Comparison of ENCODE assay signal across 1 cellular context in the genomic region with DNA sequence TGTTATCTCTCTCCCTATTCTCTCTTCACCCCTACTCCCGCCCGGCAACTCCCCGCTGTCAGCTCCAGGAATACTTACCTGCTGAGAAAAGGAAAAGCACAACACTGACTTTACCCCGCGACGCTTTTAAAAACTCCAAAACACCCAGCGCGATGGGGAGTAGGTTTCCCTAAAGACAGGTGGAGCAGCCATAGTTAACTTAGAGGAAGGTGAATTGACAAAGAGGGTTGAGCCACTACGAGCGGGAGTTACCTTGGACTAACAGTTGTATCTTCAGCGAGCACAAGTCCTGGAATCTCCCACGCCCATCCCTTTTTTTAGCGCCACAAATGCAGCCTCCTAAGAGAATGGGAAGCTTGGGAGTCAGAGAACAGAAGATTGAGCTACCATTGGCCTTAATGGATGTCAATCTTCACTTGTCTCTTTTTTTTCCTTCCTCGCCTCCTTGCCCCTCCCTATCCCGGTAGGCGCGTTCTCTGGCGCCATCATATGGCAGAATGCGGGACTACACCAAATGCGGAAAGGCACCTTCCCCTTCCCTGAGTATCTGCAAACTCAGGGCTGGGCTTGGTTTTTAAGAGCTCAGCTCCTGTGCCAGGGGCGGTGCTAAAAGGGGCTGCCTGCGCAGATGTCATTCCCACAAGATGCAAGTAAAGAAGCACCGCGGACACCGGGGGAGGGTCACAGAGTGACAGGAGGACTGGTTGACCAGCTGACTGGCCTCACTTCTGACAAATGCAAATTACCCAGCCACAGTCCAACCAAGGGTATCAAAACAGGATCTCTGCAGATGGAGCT.
TF ChIP-seq lines count a peak whose summit lies in the region.
"Not testable (repeated sequence)": the region's sequence is repeated elsewhere in the genome, so short reads cannot be mapped to it uniquely, and the experiment has no call there.

No MANE protein-coding gene starts in this region.

TF ChIP-seq in HepG2, 621 proteins besides CTCF, POLR2A, EP300 and RAD21:
- TF ChIP-seq TEAD3 (CRISPR knock-in tag; optimal IDR thresholded peaks at IDR 0.05; ENCODE audit: borderline replicate concordance): peak; percentile 31
- TF ChIP-seq NFYB (CRISPR knock-in tag; IDR thresholded peaks at IDR 0.05): peak; percentile 78
- TF ChIP-seq NFYC (CRISPR knock-in tag; IDR thresholded peaks at IDR 0.05): peak; percentile 81
- TF ChIP-seq, protein P1, sequence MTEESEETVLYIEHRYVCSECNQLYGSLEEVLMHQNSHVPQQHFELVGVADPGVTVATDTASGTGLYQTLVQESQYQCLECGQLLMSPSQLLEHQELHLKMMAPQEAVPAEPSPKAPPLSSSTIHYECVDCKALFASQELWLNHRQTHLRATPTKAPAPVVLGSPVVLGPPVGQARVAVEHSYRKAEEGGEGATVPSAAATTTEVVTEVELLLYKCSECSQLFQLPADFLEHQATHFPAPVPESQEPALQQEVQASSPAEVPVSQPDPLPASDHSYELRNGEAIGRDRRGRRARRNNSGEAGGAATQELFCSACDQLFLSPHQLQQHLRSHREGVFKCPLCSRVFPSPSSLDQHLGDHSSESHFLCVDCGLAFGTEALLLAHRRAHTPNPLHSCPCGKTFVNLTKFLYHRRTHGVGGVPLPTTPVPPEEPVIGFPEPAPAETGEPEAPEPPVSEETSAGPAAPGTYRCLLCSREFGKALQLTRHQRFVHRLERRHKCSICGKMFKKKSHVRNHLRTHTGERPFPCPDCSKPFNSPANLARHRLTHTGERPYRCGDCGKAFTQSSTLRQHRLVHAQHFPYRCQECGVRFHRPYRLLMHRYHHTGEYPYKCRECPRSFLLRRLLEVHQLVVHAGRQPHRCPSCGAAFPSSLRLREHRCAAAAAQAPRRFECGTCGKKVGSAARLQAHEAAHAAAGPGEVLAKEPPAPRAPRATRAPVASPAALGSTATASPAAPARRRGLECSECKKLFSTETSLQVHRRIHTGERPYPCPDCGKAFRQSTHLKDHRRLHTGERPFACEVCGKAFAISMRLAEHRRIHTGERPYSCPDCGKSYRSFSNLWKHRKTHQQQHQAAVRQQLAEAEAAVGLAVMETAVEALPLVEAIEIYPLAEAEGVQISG (CRISPR knock-in tag; IDR thresholded peaks at IDR 0.05): 0 out of 2 replicates have a peak, but pooled peaks have one; percentile 22
- TF ChIP-seq XRCC5 (optimal IDR thresholded peaks at IDR 0.05; ENCODE audit: low read length): peak; percentile 61
- peak; percentile 87 for TF ChIP-seq SP2 (CRISPR knock-in tag; IDR thresholded peaks at IDR 0.05)
- TF ChIP-seq MAZ (IDR thresholded peaks at IDR 0.05; ENCODE audit: borderline replicate concordance, low read depth, low read length): peak; percentile 74; the same call in 1 of the 2 replicates
- not testable (repeated sequence) for TF ChIP-seq MAZ (CRISPR knock-in tag; IDR thresholded peaks at IDR 0.05; ENCODE audit: low read depth); GABPA (IDR thresholded peaks at IDR 0.05; ENCODE audit: low read depth, low read length); SOX6 (IDR thresholded peaks at IDR 0.05)
- peak; percentile 48; the same call in 1 of the 2 replicates for TF ChIP-seq ZMYM4 (CRISPR knock-in tag; IDR thresholded peaks at IDR 0.05)
- TF ChIP-seq, protein P2, sequence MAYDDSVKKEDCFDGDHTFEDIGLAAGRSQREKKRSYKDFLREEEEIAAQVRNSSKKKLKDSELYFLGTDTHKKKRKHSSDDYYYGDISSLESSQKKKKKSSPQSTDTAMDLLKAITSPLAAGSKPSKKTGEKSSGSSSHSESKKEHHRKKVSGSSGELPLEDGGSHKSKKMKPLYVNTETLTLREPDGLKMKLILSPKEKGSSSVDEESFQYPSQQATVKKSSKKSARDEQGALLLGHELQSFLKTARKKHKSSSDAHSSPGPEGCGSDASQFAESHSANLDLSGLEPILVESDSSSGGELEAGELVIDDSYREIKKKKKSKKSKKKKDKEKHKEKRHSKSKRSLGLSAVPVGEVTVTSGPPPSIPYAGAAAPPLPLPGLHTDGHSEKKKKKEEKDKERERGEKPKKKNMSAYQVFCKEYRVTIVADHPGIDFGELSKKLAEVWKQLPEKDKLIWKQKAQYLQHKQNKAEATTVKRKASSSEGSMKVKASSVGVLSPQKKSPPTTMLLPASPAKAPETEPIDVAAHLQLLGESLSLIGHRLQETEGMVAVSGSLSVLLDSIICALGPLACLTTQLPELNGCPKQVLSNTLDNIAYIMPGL (CRISPR knock-in tag; IDR thresholded peaks at IDR 0.05; ENCODE audit: borderline replicate concordance in 1 of 2, low read depth in 1 of 2): peak in 1 of 2 experiments; percentile 33; a peak in 1 of 4 replicates
- TF ChIP-seq, protein P3, sequence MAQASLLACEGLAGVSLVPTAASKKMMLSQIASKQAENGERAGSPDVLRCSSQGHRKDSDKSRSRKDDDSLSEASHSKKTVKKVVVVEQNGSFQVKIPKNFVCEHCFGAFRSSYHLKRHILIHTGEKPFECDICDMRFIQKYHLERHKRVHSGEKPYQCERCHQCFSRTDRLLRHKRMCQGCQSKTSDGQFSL (CRISPR knock-in tag; IDR thresholded peaks at IDR 0.05): peak; percentile 51; the same call in 1 of the 2 replicates
- TF ChIP-seq, protein P4, sequence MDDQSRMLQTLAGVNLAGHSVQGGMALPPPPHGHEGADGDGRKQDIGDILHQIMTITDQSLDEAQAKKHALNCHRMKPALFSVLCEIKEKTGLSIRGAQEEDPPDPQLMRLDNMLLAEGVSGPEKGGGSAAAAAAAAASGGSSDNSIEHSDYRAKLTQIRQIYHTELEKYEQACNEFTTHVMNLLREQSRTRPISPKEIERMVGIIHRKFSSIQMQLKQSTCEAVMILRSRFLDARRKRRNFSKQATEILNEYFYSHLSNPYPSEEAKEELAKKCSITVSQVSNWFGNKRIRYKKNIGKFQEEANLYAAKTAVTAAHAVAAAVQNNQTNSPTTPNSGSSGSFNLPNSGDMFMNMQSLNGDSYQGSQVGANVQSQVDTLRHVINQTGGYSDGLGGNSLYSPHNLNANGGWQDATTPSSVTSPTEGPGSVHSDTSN (CRISPR knock-in tag; IDR thresholded peaks at IDR 0.05; ENCODE audit: borderline replicate concordance): 0 out of 2 replicates have a peak, but pooled peaks have one; percentile 38
- TF ChIP-seq, protein P5, sequence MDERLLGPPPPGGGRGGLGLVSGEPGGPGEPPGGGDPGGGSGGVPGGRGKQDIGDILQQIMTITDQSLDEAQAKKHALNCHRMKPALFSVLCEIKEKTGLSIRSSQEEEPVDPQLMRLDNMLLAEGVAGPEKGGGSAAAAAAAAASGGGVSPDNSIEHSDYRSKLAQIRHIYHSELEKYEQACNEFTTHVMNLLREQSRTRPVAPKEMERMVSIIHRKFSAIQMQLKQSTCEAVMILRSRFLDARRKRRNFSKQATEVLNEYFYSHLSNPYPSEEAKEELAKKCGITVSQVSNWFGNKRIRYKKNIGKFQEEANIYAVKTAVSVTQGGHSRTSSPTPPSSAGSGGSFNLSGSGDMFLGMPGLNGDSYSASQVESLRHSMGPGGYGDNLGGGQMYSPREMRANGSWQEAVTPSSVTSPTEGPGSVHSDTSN (CRISPR knock-in tag; IDR thresholded peaks at IDR 0.05): peak; percentile 87
- TF ChIP-seq SMC3 (IDR thresholded peaks at IDR 0.05; ENCODE audit: low read length): peak; percentile 52; the same call in 1 of the 2 replicates
- peak; percentile 50; the same call in 1 of the 2 replicates for TF ChIP-seq GABPB1 (CRISPR knock-in tag; IDR thresholded peaks at IDR 0.05)
- 0 out of 2 replicates have a peak, but pooled peaks have one; percentile 16 for TF ChIP-seq ELF1 (CRISPR knock-in tag; IDR thresholded peaks at IDR 0.05)
- TF ChIP-seq, protein P6, sequence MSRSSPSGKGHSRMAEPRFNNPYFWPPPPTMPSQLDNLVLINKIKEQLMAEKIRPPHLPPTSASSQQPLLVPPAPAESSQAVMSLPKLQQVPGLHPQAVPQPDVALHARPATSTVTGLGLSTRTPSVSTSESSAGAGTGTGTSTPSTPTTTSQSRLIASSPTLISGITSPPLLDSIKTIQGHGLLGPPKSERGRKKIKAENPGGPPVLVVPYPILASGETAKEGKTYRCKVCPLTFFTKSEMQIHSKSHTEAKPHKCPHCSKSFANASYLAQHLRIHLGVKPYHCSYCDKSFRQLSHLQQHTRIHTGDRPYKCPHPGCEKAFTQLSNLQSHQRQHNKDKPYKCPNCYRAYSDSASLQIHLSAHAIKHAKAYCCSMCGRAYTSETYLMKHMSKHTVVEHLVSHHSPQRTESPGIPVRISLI (CRISPR knock-in tag; IDR thresholded peaks at IDR 0.05; ENCODE audit: borderline replicate concordance): peak; percentile 99
- peak; percentile 62 for TF ChIP-seq GABPA (CRISPR knock-in tag; IDR thresholded peaks at IDR 0.05; ENCODE audit: low read depth)
- TF ChIP-seq STAG1 (CRISPR knock-in tag; IDR thresholded peaks at IDR 0.05): peak; percentile 77
- TF ChIP-seq POGZ (CRISPR knock-in tag; IDR thresholded peaks at IDR 0.05): 0 out of 2 replicates have a peak, but pooled peaks have one; percentile 25
- TF ChIP-seq SOX6 (CRISPR knock-in tag; IDR thresholded peaks at IDR 0.05): peak; percentile 20; the same call in 1 of the 2 replicates
- peak; percentile 94; the same call in 1 of the 2 replicates for TF ChIP-seq HOXA5 (CRISPR knock-in tag; IDR thresholded peaks at IDR 0.05)
TF ChIP-seq in HepG2: peak in this region for 21; not testable (repeated sequence) for 600.
